ENCODE assay signal across 8 cellular contexts in the genomic region with DNA sequence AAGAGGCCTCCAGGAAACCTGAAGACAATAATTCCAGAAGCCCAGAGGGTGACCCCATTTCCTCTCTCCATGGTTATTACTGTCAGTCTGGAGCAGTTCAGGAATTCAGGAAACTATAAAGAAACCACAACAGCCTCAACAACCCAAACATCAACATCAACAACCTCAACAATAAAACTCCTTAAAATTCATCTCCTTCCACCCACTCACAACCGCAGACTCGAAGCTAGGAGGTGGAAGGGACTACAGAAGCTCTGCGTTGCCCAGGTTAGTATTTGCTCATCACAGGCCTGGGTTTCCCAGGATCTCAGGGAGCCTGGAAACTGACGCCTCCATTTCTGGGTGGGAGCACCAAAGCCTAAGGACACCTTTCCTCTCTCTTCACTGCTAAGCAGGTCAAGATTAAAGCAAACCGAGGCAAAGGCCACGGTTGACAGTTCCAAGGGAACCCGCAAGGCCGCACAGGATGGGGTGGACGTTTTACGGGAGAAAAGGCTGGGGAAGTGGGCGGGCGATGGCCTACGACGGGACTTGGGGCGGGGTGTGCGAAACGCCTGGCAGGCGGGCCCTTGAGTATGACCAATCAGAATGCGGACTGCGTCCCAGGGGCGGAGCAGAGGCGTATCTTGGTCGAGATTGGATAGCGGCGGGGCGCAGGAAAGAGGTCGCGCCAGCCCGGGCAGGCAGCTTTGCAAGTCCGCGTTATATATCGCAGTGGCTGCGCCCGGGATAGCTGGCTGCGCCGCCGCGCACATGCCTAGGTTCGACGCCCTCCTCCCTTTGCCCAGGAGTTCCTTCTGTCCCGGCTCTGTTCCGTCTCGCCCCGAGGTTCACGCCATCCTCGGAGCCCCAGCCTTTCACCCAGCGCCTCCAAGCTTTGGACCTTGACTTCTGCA. TPM values are rescaled to one million over a fixed set of nuclear protein-coding genes. Genes with fewer than 3 reads are reported as not detected.
DNase-seq lines count a peak whose midpoint lies in the region; ATAC-seq and TF ChIP-seq lines count a peak whose summit lies in the region.

A gene with protein sequence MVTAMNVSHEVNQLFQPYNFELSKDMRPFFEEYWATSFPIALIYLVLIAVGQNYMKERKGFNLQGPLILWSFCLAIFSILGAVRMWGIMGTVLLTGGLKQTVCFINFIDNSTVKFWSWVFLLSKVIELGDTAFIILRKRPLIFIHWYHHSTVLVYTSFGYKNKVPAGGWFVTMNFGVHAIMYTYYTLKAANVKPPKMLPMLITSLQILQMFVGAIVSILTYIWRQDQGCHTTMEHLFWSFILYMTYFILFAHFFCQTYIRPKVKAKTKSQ (plus strand): TSS at position 654 of the 896 bp plus-strand sequence. CDS start 250 bp downstream, outside the sequence.

- intact Hi-C loops in naive thymus-derived CD4-positive, alpha-beta T cell (cut with micrococcal nuclease), result loop anchor here (1.0 to 5.0 kb wide), 4 partner anchors 39 to 370 kb away; a partner anchor contains a TSS

- peaks cover 3 to 5% of the 10 kb centered on the region in 2 donors for H3K27me3 ChIP-seq in naive thymus-derived CD4-positive, alpha-beta T cell (ENCODE audit: control insufficient read depth in 2 of 2, insufficient read depth in 2 of 2, low read length in 2 of 2)

- no peaks in the 10 kb centered on the region for H3K36me3 ChIP-seq in naive thymus-derived CD4-positive, alpha-beta T cell (ENCODE audit: control insufficient read depth in 2 of 3, insufficient read depth in 3 of 3, low read length in 3 of 3)

- peak within 1 kb of the TSS; percentile 51 for H3K4me3 ChIP-seq in AG10803 (ENCODE audit: low read length)
- peak within 1 kb of the TSS; percentile 26 for H3K4me3 ChIP-seq in naive thymus-derived CD4-positive, alpha-beta T cell (ENCODE audit: low read length)

- CTCF ChIA-PET in naive thymus-derived CD4-positive, alpha-beta T cell (lab: Charles Lee), result interaction anchor here (0.6 to 4.9 kb wide), 7 partner anchors 18 to 254 kb away, joined by 3 to 25 read pairs (median 3); no protein-coding TSS in a partner anchor

- H3K27ac ChIP-seq in naive thymus-derived CD4-positive, alpha-beta T cell (ENCODE audit: low read depth, low read length), result no peak within 1 kb of the TSS

- peak; percentile 95 for ATAC-seq in GM19372 (IDR thresholded peaks at IDR 0.05; ENCODE audit: low read depth, unreplicated experiment)
- ATAC-seq in HG03558 (IDR thresholded peaks at IDR 0.05; ENCODE audit: extremely low read depth, unreplicated experiment), result peak; percentile 57
- ATAC-seq in activated T-helper 17 cell treated with anti-CD3 and anti-CD28 coated beads, Interleukin-2, amount 50 U/mL, for 72 hours (replicated peaks), result peak; percentile 92
- peak; percentile 95 for ATAC-seq in naive thymus-derived CD4-positive, alpha-beta T cell

- TF ChIP-seq CTCF in AG10803 (conservative IDR thresholded peaks at IDR 0.05; ENCODE audit: low read length), result no peak

- H3K4me3 Mint-ChIP-seq in activated T-helper 17 cell treated with anti-CD3 and anti-CD28 coated beads, Interleukin-2, amount 50 U/mL, for 72 hours, result peak within 1 kb of the TSS; percentile 84
- peak within 1 kb of the TSS; percentile 72 to 95 (median 80) for H3K4me3 Mint-ChIP-seq in naive thymus-derived CD4-positive, alpha-beta T cell

- H3K4me1 ChIP-seq in naive thymus-derived CD4-positive, alpha-beta T cell (ENCODE audit: control insufficient read depth in 2 of 2, insufficient read depth in 2 of 2, low read length in 2 of 2), result peaks cover 20 to 22% of the 10 kb centered on the region in 2 donors

- no peaks in the 10 kb centered on the region for H3K9me3 Mint-ChIP-seq in activated T-helper 17 cell treated with anti-CD3 and anti-CD28 coated beads, Interleukin-2, amount 50 U/mL, for 72 hours
- H3K9me3 Mint-ChIP-seq in naive thymus-derived CD4-positive, alpha-beta T cell, result no peaks in the 10 kb centered on the region

- H3K27me3 Mint-ChIP-seq in activated T-helper 17 cell treated with anti-CD3 and anti-CD28 coated beads, Interleukin-2, amount 50 U/mL, for 72 hours, result peaks cover 23% of the 10 kb centered on the region
- peaks cover 36 to 74% (median 39%) of the 10 kb centered on the region in 5 donors for H3K27me3 Mint-ChIP-seq in naive thymus-derived CD4-positive, alpha-beta T cell

- peak; percentile 90 for DNase-seq in AG10803 (ENCODE audit: low read depth)
- DNase-seq in OCI-M2 (lab: John Stamatoyannopoulos, UW; ENCODE audit: unreplicated experiment), result peak; percentile 56
- DNase-seq in fibroblast of gingiva (ENCODE audit: low read depth), result peak; percentile 93
- DNase-seq in naive thymus-derived CD4-positive, alpha-beta T cell, result peak; percentile 56 to 83 (median 79)
- DNase-seq in stimulated activated CD8-positive, alpha-beta memory T cell treated with anti-CD3 and anti-CD28 coated beads, Interleukin-7, amount 100 ng/mL, for 48 hours (ENCODE audit: extremely low read depth in 1 of 2, low read depth in 1 of 2), result peak; percentile 73 to 82

- POLR2A ChIA-PET in naive thymus-derived CD4-positive, alpha-beta T cell (lab: Charles Lee), result no interaction called here

- no peaks in the 10 kb centered on the region for H3K36me3 Mint-ChIP-seq in activated T-helper 17 cell treated with anti-CD3 and anti-CD28 coated beads, Interleukin-2, amount 50 U/mL, for 72 hours (ENCODE audit: low read depth)
- H3K36me3 Mint-ChIP-seq in naive thymus-derived CD4-positive, alpha-beta T cell, result no peaks in the 10 kb centered on the region

- no peaks in the 10 kb centered on the region for H3K9me3 ChIP-seq in naive thymus-derived CD4-positive, alpha-beta T cell (ENCODE audit: control insufficient read depth in 2 of 3, low read length in 3 of 3)

- H3K4me1 Mint-ChIP-seq in activated T-helper 17 cell treated with anti-CD3 and anti-CD28 coated beads, Interleukin-2, amount 50 U/mL, for 72 hours, result peaks cover 10% of the 10 kb centered on the region
- peaks cover 14 to 23% (median 21%) of the 10 kb centered on the region in 7 donors for H3K4me1 Mint-ChIP-seq in naive thymus-derived CD4-positive, alpha-beta T cell

- H3K27ac Mint-ChIP-seq in activated T-helper 17 cell treated with anti-CD3 and anti-CD28 coated beads, Interleukin-2, amount 50 U/mL, for 72 hours, result peak within 1 kb of the TSS; percentile 66
- H3K27ac Mint-ChIP-seq in naive thymus-derived CD4-positive, alpha-beta T cell, result peak within 1 kb of the TSS in 5 of 9 donors; percentile 14 to 78 (median 74)

RNA-seq across cellular contexts. Expression of the gene that starts here (rescaled TPM):
- total RNA-seq in activated T-helper 17 cell treated with anti-CD3 and anti-CD28 coated beads, Interleukin-2, amount 50 U/mL, for 72 hours, result under 1 TPM; 0.24 to 0.32 TPM
- not detected for total RNA-seq in naive thymus-derived CD4-positive, alpha-beta T cell
- polyA plus RNA-seq in naive thymus-derived CD4-positive, alpha-beta T cell, result not detected

Comparison
In these comparisons a context has a peak if more than half of its experiments do, and no peak if none do; other contexts are left out.
1. Peak in ATAC-seq in activated T-helper 17 cell treated with anti-CD3 and anti-CD28 coated beads, Interleukin-2, amount 50 U/mL, for 72 hours; RNA of the gene not detected or under 1 TPM.
2. Peak in DNase-seq, ATAC-seq and H3K4me3 ChIP-seq in naive thymus-derived CD4-positive, alpha-beta T cell; RNA of the gene not detected or under 1 TPM.